In the genomic region with DNA sequence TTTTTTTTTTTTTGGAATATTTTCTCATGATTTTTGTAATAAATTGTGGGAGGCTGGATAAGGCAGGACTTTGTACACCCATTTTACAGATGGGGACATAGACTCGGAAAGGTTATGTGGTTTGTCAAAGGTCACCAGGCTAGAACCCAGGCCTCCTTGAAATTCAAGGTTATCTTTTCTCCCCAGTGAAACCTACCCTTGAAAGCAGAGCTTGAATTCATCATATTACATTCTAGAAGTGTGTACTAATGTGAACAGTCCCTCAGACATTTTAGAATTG, we compare ENCODE assay signal across 1 cellular context.
TF ChIP-seq lines count a peak whose summit lies in the region.

No MANE protein-coding gene starts in this region.

TF ChIP-seq in WTC11, 78 proteins besides CTCF, POLR2A, EP300 and RAD21 (continued from another document):
- TF ChIP-seq, protein P1, sequence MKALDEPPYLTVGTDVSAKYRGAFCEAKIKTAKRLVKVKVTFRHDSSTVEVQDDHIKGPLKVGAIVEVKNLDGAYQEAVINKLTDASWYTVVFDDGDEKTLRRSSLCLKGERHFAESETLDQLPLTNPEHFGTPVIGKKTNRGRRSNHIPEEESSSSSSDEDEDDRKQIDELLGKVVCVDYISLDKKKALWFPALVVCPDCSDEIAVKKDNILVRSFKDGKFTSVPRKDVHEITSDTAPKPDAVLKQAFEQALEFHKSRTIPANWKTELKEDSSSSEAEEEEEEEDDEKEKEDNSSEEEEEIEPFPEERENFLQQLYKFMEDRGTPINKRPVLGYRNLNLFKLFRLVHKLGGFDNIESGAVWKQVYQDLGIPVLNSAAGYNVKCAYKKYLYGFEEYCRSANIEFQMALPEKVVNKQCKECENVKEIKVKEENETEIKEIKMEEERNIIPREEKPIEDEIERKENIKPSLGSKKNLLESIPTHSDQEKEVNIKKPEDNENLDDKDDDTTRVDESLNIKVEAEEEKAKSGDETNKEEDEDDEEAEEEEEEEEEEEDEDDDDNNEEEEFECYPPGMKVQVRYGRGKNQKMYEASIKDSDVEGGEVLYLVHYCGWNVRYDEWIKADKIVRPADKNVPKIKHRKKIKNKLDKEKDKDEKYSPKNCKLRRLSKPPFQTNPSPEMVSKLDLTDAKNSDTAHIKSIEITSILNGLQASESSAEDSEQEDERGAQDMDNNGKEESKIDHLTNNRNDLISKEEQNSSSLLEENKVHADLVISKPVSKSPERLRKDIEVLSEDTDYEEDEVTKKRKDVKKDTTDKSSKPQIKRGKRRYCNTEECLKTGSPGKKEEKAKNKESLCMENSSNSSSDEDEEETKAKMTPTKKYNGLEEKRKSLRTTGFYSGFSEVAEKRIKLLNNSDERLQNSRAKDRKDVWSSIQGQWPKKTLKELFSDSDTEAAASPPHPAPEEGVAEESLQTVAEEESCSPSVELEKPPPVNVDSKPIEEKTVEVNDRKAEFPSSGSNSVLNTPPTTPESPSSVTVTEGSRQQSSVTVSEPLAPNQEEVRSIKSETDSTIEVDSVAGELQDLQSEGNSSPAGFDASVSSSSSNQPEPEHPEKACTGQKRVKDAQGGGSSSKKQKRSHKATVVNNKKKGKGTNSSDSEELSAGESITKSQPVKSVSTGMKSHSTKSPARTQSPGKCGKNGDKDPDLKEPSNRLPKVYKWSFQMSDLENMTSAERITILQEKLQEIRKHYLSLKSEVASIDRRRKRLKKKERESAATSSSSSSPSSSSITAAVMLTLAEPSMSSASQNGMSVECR (CRISPR knock-in tag; IDR thresholded peaks at IDR 0.05; ENCODE audit: borderline replicate concordance), result no peak
- TF ChIP-seq ZNF423 (CRISPR knock-in tag; IDR thresholded peaks at IDR 0.05) (no peak), ETV6 (CRISPR knock-in tag; IDR thresholded peaks at IDR 0.05) (no peak), NR3C1 (CRISPR knock-in tag; conservative IDR thresholded peaks at IDR 0.05; ENCODE audit: low read depth) (no peak), USF2 (CRISPR knock-in tag; IDR thresholded peaks at IDR 0.05) (no peak), FOXP4 (CRISPR knock-in tag; IDR thresholded peaks at IDR 0.05) (no peak), GTF2I (CRISPR knock-in tag; conservative IDR thresholded peaks at IDR 0.05) (no peak), NR1H2 (CRISPR knock-in tag; IDR thresholded peaks at IDR 0.05) (no peak)
- TF ChIP-seq, protein P2, sequence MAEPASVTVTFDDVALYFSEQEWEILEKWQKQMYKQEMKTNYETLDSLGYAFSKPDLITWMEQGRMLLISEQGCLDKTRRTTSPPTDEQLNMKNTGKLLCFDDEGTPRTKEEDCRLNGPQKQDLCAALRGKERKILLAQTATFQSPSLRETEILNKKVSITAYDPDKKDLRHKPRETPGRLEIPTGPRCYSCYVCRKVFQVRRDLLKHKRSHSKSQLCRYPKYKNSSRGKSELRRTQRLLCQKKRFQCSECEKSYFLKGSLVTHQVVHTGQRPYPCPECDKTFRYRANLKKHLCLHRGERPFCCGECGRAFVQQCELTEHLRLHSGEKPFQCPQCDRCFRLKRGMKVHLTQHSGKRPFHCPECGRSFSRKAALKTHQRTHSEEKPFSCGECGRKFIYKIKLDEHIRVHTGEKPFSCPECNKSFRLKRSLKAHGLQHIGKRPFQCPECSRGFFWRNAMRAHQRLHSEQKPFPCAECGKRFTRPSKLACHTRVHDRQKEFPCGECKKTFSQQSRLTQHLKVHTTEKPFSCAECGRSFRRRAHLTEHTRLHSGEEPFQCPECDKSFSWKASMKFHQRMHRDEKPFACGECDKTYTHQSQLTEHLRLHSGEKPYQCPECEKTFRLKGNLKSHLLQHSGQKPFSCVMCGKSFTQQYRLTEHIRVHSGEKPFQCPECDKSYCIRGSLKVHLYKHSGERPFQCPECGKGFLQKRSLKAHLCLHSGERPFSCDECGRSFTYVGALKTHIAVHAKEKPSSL (CRISPR knock-in tag; conservative IDR thresholded peaks at IDR 0.05), result no peak
